In genomic region chr10:32937824-32938482, GRCh38 we compare ENCODE assay signal across 9 cellular contexts. TPM values are rescaled to one million over a fixed set of nuclear protein-coding genes. Genes with fewer than 3 reads are reported as not detected.
DNase-seq lines count a peak whose midpoint lies in the region; ATAC-seq lines count a peak whose summit lies in the region.
"Had no signal": no experiment of that assay in that cellular context is flagged by ENCODE, and none has a peak within 500 bp of the region (broad histone marks: within the 10 kb centered on the region; RNA-seq: fewer than 3 reads in every experiment).

No MANE protein-coding gene starts in this region.

- no peaks in the 10 kb centered on the region for H3K9me3 ChIP-seq in ectodermal cell (ENCODE audit: control insufficient read depth, low read length)
- no peaks in the 10 kb centered on the region for H3K9me3 ChIP-seq in mucosa of rectum (ENCODE audit: control insufficient read depth in 2 of 2, low read length in 2 of 2)
- H3K9me3 ChIP-seq in effector memory CD4-positive, alpha-beta T cell (ENCODE audit: control insufficient read depth, low read length): no peaks in the 10 kb centered on the region

- no peaks in the 10 kb centered on the region for H3K27me3 Mint-ChIP-seq in activated naive CD8-positive, alpha-beta T cell
- H3K27me3 Mint-ChIP-seq in activated naive CD8-positive, alpha-beta T cell treated with anti-CD3 and anti-CD28 coated beads for 36 hours: no peaks in the 10 kb centered on the region

- H3K27ac ChIP-seq in ectodermal cell (ENCODE audit: insufficient read depth, low read depth, low read length, poor library complexity, severe bottlenecking) (peak overlapping the region; percentile 31), mucosa of rectum (ENCODE audit: low read depth in 2 of 2, low read length in 2 of 2) (peak overlapping the region; percentile 38 to 62)
- H3K27ac ChIP-seq in effector memory CD4-positive, alpha-beta T cell (ENCODE audit: insufficient read depth, low read length, poor library complexity, severe bottlenecking): no peak overlapping the region

- peaks cover 5% of the 10 kb centered on the region for H3K36me3 ChIP-seq in ectodermal cell (ENCODE audit: control insufficient read depth, insufficient read depth, low read length)
- H3K36me3 ChIP-seq in mucosa of rectum (ENCODE audit: control insufficient read depth in 2 of 2, insufficient read depth in 2 of 2, low read length in 2 of 2): peaks cover 16 to 20% of the 10 kb centered on the region in 2 donors
- peaks cover 18% of the 10 kb centered on the region for H3K36me3 ChIP-seq in effector memory CD4-positive, alpha-beta T cell (ENCODE audit: control insufficient read depth, insufficient read depth, low read length)

- H3K27me3 ChIP-seq in ectodermal cell (ENCODE audit: control insufficient read depth, insufficient read depth, low read length, poor library complexity, severe bottlenecking): no peaks in the 10 kb centered on the region
- no peaks in the 10 kb centered on the region for H3K27me3 ChIP-seq in mucosa of rectum (ENCODE audit: control insufficient read depth in 2 of 2, insufficient read depth in 2 of 2, low read length in 2 of 2)
- H3K27me3 ChIP-seq in effector memory CD4-positive, alpha-beta T cell (replicated peaks; ENCODE audit: control insufficient read depth, insufficient read depth, low read length, poor library complexity, severe bottlenecking): no peaks in the 10 kb centered on the region

- H3K4me3 ChIP-seq in ectodermal cell (ENCODE audit: insufficient read depth, low read depth, low read length) (no peak overlapping the region), mucosa of rectum (ENCODE audit: low read length in 2 of 2) (peak overlapping the region in 1 of 2 donors; percentile 16)
- H3K4me3 ChIP-seq in effector memory CD4-positive, alpha-beta T cell (ENCODE audit: insufficient read depth, low read depth, low read length, poor library complexity, severe bottlenecking): no peak overlapping the region

- H3K9me3 Mint-ChIP-seq in activated naive CD8-positive, alpha-beta T cell (ENCODE audit: low read depth): no peaks in the 10 kb centered on the region
- no peaks in the 10 kb centered on the region for H3K9me3 Mint-ChIP-seq in activated naive CD8-positive, alpha-beta T cell treated with anti-CD3 and anti-CD28 coated beads for 36 hours

- peak overlapping the region; percentile 9 for H3K4me3 Mint-ChIP-seq in activated naive CD8-positive, alpha-beta T cell
- H3K4me3 Mint-ChIP-seq in activated naive CD8-positive, alpha-beta T cell treated with anti-CD3 and anti-CD28 coated beads for 36 hours: no peak overlapping the region

- no peak overlapping the region for H3K27ac Mint-ChIP-seq in activated naive CD8-positive, alpha-beta T cell
- no peak overlapping the region for H3K27ac Mint-ChIP-seq in activated naive CD8-positive, alpha-beta T cell treated with anti-CD3 and anti-CD28 coated beads for 36 hours

- H3K4me1 ChIP-seq in ectodermal cell (ENCODE audit: control insufficient read depth, insufficient read depth, low read length) (peaks cover 5% of the 10 kb centered on the region), mucosa of rectum (ENCODE audit: control insufficient read depth in 2 of 2, insufficient read depth in 2 of 2, low read length in 2 of 2) (peaks cover 15 to 17% of the 10 kb centered on the region in 2 donors)
- peaks cover 27% of the 10 kb centered on the region for H3K4me1 ChIP-seq in effector memory CD4-positive, alpha-beta T cell (ENCODE audit: control insufficient read depth, insufficient read depth, low read length, poor library complexity, severe bottlenecking)

- 66 to 73% methylated on average over 4 to 5 of the region's 5 CpGs for WGBS in ectodermal cell, 2 experiments

- DNase-seq in activated naive CD8-positive, alpha-beta T cell treated with anti-CD3 and anti-CD28 coated beads for 36 hours: no peak
- no peak for DNase-seq in effector memory CD4-positive, alpha-beta T cell
- DNase-seq: NCI-H1417 treated with DMSO at 0.1 percent for 48 hours had no signal

- ATAC-seq in GM18873 (IDR thresholded peaks at IDR 0.05; ENCODE audit: low FRiP score, unreplicated experiment) (no peak), HG03571 (IDR thresholded peaks at IDR 0.05; ENCODE audit: unreplicated experiment) (no peak), HG03565 (IDR thresholded peaks at IDR 0.05; ENCODE audit: unreplicated experiment) (no peak)

- peaks cover 9% of the 10 kb centered on the region for H3K36me3 Mint-ChIP-seq in activated naive CD8-positive, alpha-beta T cell
- peaks cover 11% of the 10 kb centered on the region for H3K36me3 Mint-ChIP-seq in activated naive CD8-positive, alpha-beta T cell treated with anti-CD3 and anti-CD28 coated beads for 36 hours

- H3K9ac ChIP-seq in mucosa of rectum (ENCODE audit: low read depth in 1 of 2, low read length in 2 of 2): no peak overlapping the region

- H3K4me1 Mint-ChIP-seq in activated naive CD8-positive, alpha-beta T cell (ENCODE audit: low read depth): peaks cover 37% of the 10 kb centered on the region
- H3K4me1 Mint-ChIP-seq in activated naive CD8-positive, alpha-beta T cell treated with anti-CD3 and anti-CD28 coated beads for 36 hours: peaks cover 23% of the 10 kb centered on the region

RNA-seq across cellular contexts. Expression of gene ITGB1, which starts 20.1 kb away (rescaled TPM):
- total RNA-seq in activated naive CD8-positive, alpha-beta T cell treated with anti-CD3 and anti-CD28 coated beads for 36 hours: 10 to 100 TPM; 43.2 to 48.9 TPM
- polyA plus RNA-seq in ectodermal cell (2013, experiment 1 of 4): 209 TPM
- polyA plus RNA-seq in ectodermal cell (2013, experiment 2 of 4): 208 TPM
- 184 TPM for polyA plus RNA-seq in ectodermal cell (2013, experiment 3 of 4)
- polyA plus RNA-seq in ectodermal cell (2013, experiment 4 of 4): 199 TPM
